ENCODE assay signal across 8 cellular contexts in genomic region chr15:40421246-40422157, GRCh38. TPM values are rescaled to one million over a fixed set of nuclear protein-coding genes. Genes with fewer than 3 reads are reported as not detected.
DNase-seq lines count a peak whose midpoint lies in the region; ATAC-seq and TF ChIP-seq lines count a peak whose summit lies in the region.

No MANE protein-coding gene starts in this region.

- TF ChIP-seq CTCF in CD8-positive, alpha-beta T cell (IDR thresholded peaks at IDR 0.05): peak; percentile 80
- TF ChIP-seq CTCF in VCaP (conservative IDR thresholded peaks at IDR 0.05) (peak; percentile 96), brain microvascular endothelial cell (IDR thresholded peaks at IDR 0.05; ENCODE audit: low read depth, low read length, missing control alignments) (peak; percentile 95)

- POLR2A ChIA-PET in CD8-positive, alpha-beta T cell (lab: Charles Lee): interaction anchor here (1.2 kb wide), 1 partner anchor 77 kb away, joined by 4 read pairs; no protein-coding TSS in a partner anchor

- peak; percentile 65 to 89 (median 76) for DNase-seq in CD8-positive, alpha-beta T cell
- DNase-seq in MV-4-11 (lab: John Stamatoyannopoulos, UW) (peak; percentile 39), brain microvascular endothelial cell (peak; percentile 35), iris pigment epithelial cell (ENCODE audit: low read depth) (peak; percentile 53)
- DNase-seq in stimulated activated CD4-positive, alpha-beta T cell treated with anti-CD3 and anti-CD28 coated beads, Interleukin-1b, Interleukin-23, amount 100 ng/mL, for 1 hour (ENCODE audit: low read depth in 2 of 2): peak; percentile 51 to 75

- no peaks in the 10 kb centered on the region for H3K9me3 Mint-ChIP-seq in CD8-positive, alpha-beta T cell

- H3K4me1 Mint-ChIP-seq in CD8-positive, alpha-beta T cell (ENCODE audit: low read depth): no peaks in the 10 kb centered on the region

- no peaks in the 10 kb centered on the region for H3K9me3 ChIP-seq in CD8-positive, alpha-beta T cell (ENCODE audit: low read length)

- H3K4me1 ChIP-seq in CD8-positive, alpha-beta T cell (ENCODE audit: insufficient read depth, low read length): peaks cover 6% of the 10 kb centered on the region

- ATAC-seq in CD8-positive, alpha-beta T cell: peak; percentile 99
- ATAC-seq in GM19463 (IDR thresholded peaks at IDR 0.05; ENCODE audit: unreplicated experiment) (peak; percentile 77), HG03039 (IDR thresholded peaks at IDR 0.05; ENCODE audit: unreplicated experiment) (no peak)

- no peak overlapping the region for H3K4me3 ChIP-seq in CD8-positive, alpha-beta T cell (ENCODE audit: low read depth, low read length)
- H3K4me3 ChIP-seq in brain microvascular endothelial cell (ENCODE audit: low read depth, low read length): no peak overlapping the region

- peaks cover 30% of the 10 kb centered on the region for H3K36me3 Mint-ChIP-seq in CD8-positive, alpha-beta T cell

- intact Hi-C loops in CD8-positive, alpha-beta T cell (cut with DNase I, micrococcal nuclease): loop anchor here (1.0 kb wide), 5 partner anchors 53 to 204 kb away; no protein-coding TSS in a partner anchor

- H3K4me3 Mint-ChIP-seq in CD8-positive, alpha-beta T cell: no peak overlapping the region

- no peaks in the 10 kb centered on the region for H3K27me3 ChIP-seq in CD8-positive, alpha-beta T cell (ENCODE audit: insufficient read depth, low read length)
- no peaks in the 10 kb centered on the region for H3K27me3 ChIP-seq in brain microvascular endothelial cell (replicated peaks)

- no peak overlapping the region for H3K27ac ChIP-seq in CD8-positive, alpha-beta T cell (ENCODE audit: low read depth, low read length)
- H3K27ac ChIP-seq in VCaP: peak overlapping the region; percentile 94
- H3K27ac ChIP-seq in brain microvascular endothelial cell: no peak overlapping the region

- in situ Hi-C loops in brain microvascular endothelial cell (cut with HindIII; ENCODE audit: low pct_ligation_motif_present, low sequenced_read_pairs): no loop called here

- CTCF ChIA-PET in CD8-positive, alpha-beta T cell (lab: Charles Lee): interaction anchor here (0.7 to 21.7 kb wide), 27 partner anchors 8 to 222 kb away, joined by 3 to 290 read pairs (median 5); partner anchors contain the start of genes CCDC9B, INAFM2, IVD and PLCB2

- no peak overlapping the region for H3K27ac Mint-ChIP-seq in CD8-positive, alpha-beta T cell

- H3K36me3 ChIP-seq in CD8-positive, alpha-beta T cell (ENCODE audit: insufficient read depth, low read length): peaks cover 5% of the 10 kb centered on the region
- peaks cover 7% of the 10 kb centered on the region for H3K36me3 ChIP-seq in brain microvascular endothelial cell (replicated peaks)

- H3K27me3 Mint-ChIP-seq in CD8-positive, alpha-beta T cell (ENCODE audit: low read depth): no peaks in the 10 kb centered on the region

RNA-seq across cellular contexts. Expression of gene IVD, which starts 15.9 kb away (rescaled TPM):
- total RNA-seq in CD8-positive, alpha-beta T cell: 10 to 100 TPM; 46.6 to 54.9 TPM

RNA-seq across cellular contexts. Expression of gene BAHD1, which starts 19.3 kb away (rescaled TPM):
- 10 to 100 TPM; 22.2 to 23.7 TPM for total RNA-seq in CD8-positive, alpha-beta T cell

RNA-seq across cellular contexts. Expression of gene KNSTRN, which starts 39.0 kb away (rescaled TPM):
- total RNA-seq in CD8-positive, alpha-beta T cell: 1 to 10 TPM; 3.8 to 5.4 TPM

RNA-seq across cellular contexts. Expression of gene CHST14, which starts 49.3 kb away (rescaled TPM):
- 1 to 10 TPM; 3.7 to 4.1 TPM for total RNA-seq in CD8-positive, alpha-beta T cell
